ENCODE assay signal across 12 cellular contexts in the genomic region with DNA sequence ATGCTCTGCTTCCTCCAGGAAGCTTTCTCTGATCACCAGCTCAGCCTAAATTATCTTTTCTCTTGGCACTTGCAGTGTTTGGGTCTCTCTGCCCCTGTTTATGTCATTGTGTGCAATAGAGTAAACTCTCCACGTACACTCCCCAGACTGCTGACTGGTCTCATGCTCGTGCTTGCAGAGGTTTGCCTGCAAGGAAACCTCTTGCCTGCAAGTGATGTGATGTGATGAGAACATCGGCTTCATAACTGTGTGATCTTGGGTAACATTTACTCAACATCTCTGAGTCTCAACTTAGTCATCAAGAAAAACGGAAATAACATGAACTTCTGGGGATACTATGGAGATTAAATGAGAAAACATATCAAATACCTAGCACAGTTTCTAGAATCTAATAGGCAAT.
DNase-seq lines count a peak whose midpoint lies in the region; ATAC-seq and TF ChIP-seq lines count a peak whose summit lies in the region.
"Had no signal": no experiment of that assay in that cellular context is flagged by ENCODE, and none has a peak within 500 bp of the region (broad histone marks: within the 10 kb centered on the region; RNA-seq: fewer than 3 reads in every experiment).

No MANE protein-coding gene starts in this region.

- TF ChIP-seq CTCF in BJ (IDR thresholded peaks at IDR 0.05; ENCODE audit: insufficient read depth, low read depth, low read length), result no peak

- ATAC-seq in HG02973 (IDR thresholded peaks at IDR 0.05; ENCODE audit: unreplicated experiment), result no peak
- ATAC-seq: activated CD4-positive, CD25-positive, alpha-beta regulatory T cell treated with anti-CD3 and anti-CD28 coated beads, Interleukin-2, amount 50 U/mL, for 24 hours had no signal

- peak; percentile 80 for DNase-seq in BJ (ENCODE audit: low read depth)
- DNase-seq in MV-4-11 (lab: John Stamatoyannopoulos, UW), result peak; percentile 88
- peak; percentile 17 for DNase-seq in astrocyte of the hippocampus (ENCODE audit: low read depth, low spot score)
- DNase-seq in iris pigment epithelial cell (ENCODE audit: low read depth), result peak; percentile 99
- DNase-seq in DMS153 treated with DMSO at 0.1 percent for 48 hours (lab: John Stamatoyannopoulos, UW; ENCODE audit: unreplicated experiment), result no peak
- no peak for DNase-seq in stimulated activated CD4-positive, alpha-beta T cell treated with anti-CD3 and anti-CD28 coated beads, Interleukin-4, amount 100 ng/mL, for 24 hours
- DNase-seq in NCI-H2081 (lab: John Stamatoyannopoulos, UW), result no peak
- DNase-seq: immature natural killer cell; nephron progenitor cell; stimulated activated CD4-positive, alpha-beta T cell treated with anti-CD3 and anti-CD28 coated beads, Interleukin-12 subunit alpha, Interleukin-12 subunit beta, amount 100 ng/mL, for 4 hours had no signal

- no peaks in the 10 kb centered on the region for H3K36me3 ChIP-seq in BJ (ENCODE audit: control insufficient read depth, insufficient read depth, low read length)

- H3K4me3 ChIP-seq in BJ (ENCODE audit: low read depth, low read length), result no peak overlapping the region

- POLR2A ChIA-PET in BJ (lab: Charles Lee), result no interaction called here

- CTCF ChIA-PET in BJ (lab: Yijun Ruan, JAX), result interaction anchor here (0.5 to 0.6 kb wide), 2 partner anchors 12 to 18 kb away, joined by 3 read pairs; no protein-coding TSS in a partner anchor

- no peaks in the 10 kb centered on the region; the same call in 1 of the 2 replicates for H3K27me3 ChIP-seq in BJ (ENCODE audit: control insufficient read depth, insufficient read depth, low read length)

Comparison
In these comparisons a context has a peak if more than half of its experiments do, and no peak if none do; other contexts are left out.
1. DNase-seq: peak in BJ (single experiment), MV-4-11 (single experiment), astrocyte of the hippocampus (single experiment) and iris pigment epithelial cell (single experiment); none in DMS153 treated with DMSO at 0.1 percent for 48 hours (single experiment), stimulated activated CD4-positive, alpha-beta T cell treated with anti-CD3 and anti-CD28 coated beads, Interleukin-4, amount 100 ng/mL, for 24 hours (single experiment) and NCI-H2081 (0 of 2).